34 cellular contexts compared by ENCODE assay signal in the genomic region with DNA sequence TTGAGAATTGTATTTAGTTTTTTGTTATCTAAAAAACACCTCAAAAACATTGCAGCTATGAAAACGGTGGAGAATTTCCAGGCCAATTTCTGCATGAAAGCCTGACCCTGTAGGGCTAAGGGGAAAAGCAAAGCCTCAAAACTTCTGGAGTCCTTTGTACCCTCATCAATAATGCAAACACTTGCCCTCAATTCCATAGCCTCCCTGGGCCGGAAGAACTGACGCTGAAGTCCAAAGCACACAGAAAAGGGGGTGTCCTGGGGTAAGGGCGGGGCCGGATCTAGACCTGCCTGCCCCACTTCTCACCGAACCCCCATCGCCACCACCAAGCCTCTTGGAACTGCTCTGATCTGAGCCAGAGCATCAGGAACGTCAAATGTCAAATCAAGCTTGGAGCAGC.
"Had no signal": no experiment of that assay in that cellular context is flagged by ENCODE, and none has a peak within 500 bp of the region (broad histone marks: within the 10 kb centered on the region; RNA-seq: fewer than 3 reads in every experiment).

No MANE protein-coding gene starts in this region.

- H3K27me3 ChIP-seq: MG63 had no signal

- DNase-seq: Karpas-422, Kasumi-1, MG63, MM.1S, MV-4-11, NCI-H1048, NCI-H1092, NCI-H1092 treated with DMSO at 0.1 percent for 48 hours, NCI-H1105, NCI-H1105 treated with DMSO at 0.1 percent for 48 hours, NCI-H1417, NCI-H1417 treated with DMSO at 0.1 percent for 48 hours, NCI-H1436, NCI-H1436 treated with DMSO at 0.1 percent for 48 hours, NCI-H146, NCI-H1694, NCI-H1694 treated with DMSO at 0.1 percent for 48 hours, NCI-H187, NCI-H187 treated with DMSO at 0.1 percent for 48 hours, NCI-H1930, NCI-H2029, NCI-H2029 treated with DMSO at 0.1 percent for 48 hours, NCI-H2081, NCI-H2081 treated with DMSO at 0.1 percent for 48 hours, NCI-H2107, NCI-H2171, NCI-H2171 treated with DMSO at 0.1 percent for 48 hours, NCI-H2227 treated with DMSO at 0.1 percent for 48 hours, NCI-H226, NCI-H345, NCI-H446, NCI-H446 treated with DMSO at 0.1 percent for 48 hours, NCI-H510A, NCI-H510A treated with DMSO at 0.1 percent for 48 hours had no signal

- H3K9me3 ChIP-seq: MG63 had no signal

- H3K4me3 ChIP-seq: MG63 had no signal

- H3K36me3 ChIP-seq: MG63 had no signal
